Comparison of ENCODE assay signal across 31 cellular contexts in the genomic region with DNA sequence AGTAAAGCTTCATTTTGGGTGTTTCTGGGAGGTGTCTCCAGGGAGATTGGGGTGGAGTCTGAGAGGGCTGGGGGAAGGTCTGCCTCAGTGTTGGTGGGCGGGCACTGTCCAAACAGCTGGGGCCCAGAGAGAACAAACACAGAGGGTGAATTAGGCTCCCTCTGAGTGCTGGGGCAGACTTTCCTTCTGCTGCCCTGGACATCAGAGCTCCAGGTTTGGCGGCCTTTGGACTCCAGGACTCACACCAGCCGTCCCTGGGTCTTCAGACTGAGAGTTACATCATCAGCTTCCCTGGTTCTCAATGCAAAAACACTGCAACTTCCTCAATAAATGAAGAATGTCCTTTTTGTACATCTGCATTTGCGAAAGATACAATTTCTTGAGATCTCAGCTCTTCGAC.
"Had no signal": no experiment of that assay in that cellular context is flagged by ENCODE, and none has a peak within 500 bp of the region (broad histone marks: within the 10 kb centered on the region; RNA-seq: fewer than 3 reads in every experiment).

No MANE protein-coding gene starts in this region.

- H3K4me1 ChIP-seq: ascending aorta had no signal

- DNase-seq: activated CD4-positive, alpha-beta T cell treated with anti-CD3 and anti-CD28 coated beads, Interleukin-2, amount 10 ng/mL, durations not matched to agents 24 days and 14 days; activated CD4-positive, alpha-beta T cell treated with anti-CD3 and anti-CD28 coated beads, Interleukin-2, amount 50 U/mL, for 48 hours; activated CD8-positive, alpha-beta T cell treated with anti-CD3 and anti-CD28 coated beads, Interleukin-2, amount 10 ng/mL, durations not matched to agents 7 days and 5 days; activated gamma-delta T cell; activated naive CD4-positive, alpha-beta T cell treated with Interleukin-2 at 50 U/mL for 16 hours; activated naive CD8-positive, alpha-beta T cell treated with anti-CD3 and anti-CD28 coated beads, Interleukin-2, amount 10 ng/mL, durations not matched to agents 7 days and 5 days; activated T-cell treated with anti-CD3 and anti-CD28 coated beads, Interleukin-2, amount 50 U/mL, for 24 hours; amygdala; NCI-H1092 treated with DMSO at 0.1 percent for 48 hours; NCI-H1694; NCI-H1930; NCI-H2081 treated with DMSO at 0.1 percent for 48 hours; NCI-H345; NCI-H524 treated with DMSO at 0.1 percent for 48 hours; NCI-H748 treated with DMSO at 0.1 percent for 48 hours; NK-92 treated with Interleukin-12 subunit alpha and Interleukin-12 subunit beta, amount 100 ng/mL, for 24 hours; PC-3; SIG-M5; SW 1271; T-helper 1 cell; T-helper 2 cell; T-helper 9 cell; WERI-Rb-1 had no signal

- H3K36me3 Mint-ChIP-seq: activated naive CD4-positive, alpha-beta T cell treated with anti-CD3 and anti-CD28 coated beads, Interleukin-2, amount 50 U/mL, for 24 hours; activated naive CD8-positive, alpha-beta T cell treated with anti-CD3 and anti-CD28 coated beads, Interleukin-2, amount 10 ng/mL, durations not matched to agents 7 days and 5 days had no signal

- H3K4me1 Mint-ChIP-seq: activated CD4-positive, alpha-beta T cell treated with anti-CD3 and anti-CD28 coated beads, Interleukin-2, amount 10 ng/mL, durations not matched to agents 24 days and 14 days; activated naive CD4-positive, alpha-beta T cell treated with anti-CD3 and anti-CD28 coated beads, Interleukin-2, amount 50 U/mL, for 24 hours; activated naive CD8-positive, alpha-beta T cell treated with anti-CD3 and anti-CD28 coated beads, Interleukin-2, amount 10 ng/mL, durations not matched to agents 7 days and 5 days had no signal

- H3K27me3 ChIP-seq: ascending aorta, cardiac muscle cell had no signal

- H3K9me3 ChIP-seq: ascending aorta had no signal

- H3K4me3 ChIP-seq: ascending aorta, cardiac muscle cell had no signal

- ATAC-seq: activated CD8-positive, alpha-beta T cell treated with anti-CD3 and anti-CD28 coated beads, Interleukin-2, amount 10 ng/mL, durations not matched to agents 7 days and 5 days; PC-3; Right ventricle myocardium inferior; SK-N-SH treated with all-trans-retinoic acid at 6 μM for 48 hours had no signal

- H3K36me3 ChIP-seq: ascending aorta, cardiac muscle cell, WERI-Rb-1 had no signal

- H3K27ac Mint-ChIP-seq: activated CD4-positive, alpha-beta T cell treated with anti-CD3 and anti-CD28 coated beads, Interleukin-2, amount 10 ng/mL, durations not matched to agents 24 days and 14 days; activated CD8-positive, alpha-beta T cell treated with anti-CD3 and anti-CD28 coated beads, Interleukin-2, amount 10 ng/mL, durations not matched to agents 7 days and 5 days; activated naive CD4-positive, alpha-beta T cell treated with anti-CD3 and anti-CD28 coated beads, Interleukin-2, amount 50 U/mL, for 24 hours; activated naive CD8-positive, alpha-beta T cell treated with anti-CD3 and anti-CD28 coated beads, Interleukin-2, amount 10 ng/mL, durations not matched to agents 7 days and 5 days; activated T-cell treated with anti-CD3 and anti-CD28 coated beads, Interleukin-2, amount 50 U/mL, for 24 hours; activated T-helper 2 cell treated with anti-CD3 and anti-CD28 coated beads, Interferon-gamma antibody, Interleukin-2, Interleukin-4, amounts not matched to agents 10 μg/mL and 5 μg/mL and 100 μg/mL, durations not matched to agents 14 hours and 24 hours and 36 hours had no signal

- H3K4me3 Mint-ChIP-seq: activated CD4-positive, alpha-beta T cell treated with anti-CD3 and anti-CD28 coated beads, Interleukin-2, amount 10 ng/mL, durations not matched to agents 24 days and 14 days; activated CD8-positive, alpha-beta T cell treated with anti-CD3 and anti-CD28 coated beads, Interleukin-2, amount 10 ng/mL, durations not matched to agents 7 days and 5 days; activated naive CD4-positive, alpha-beta T cell treated with anti-CD3 and anti-CD28 coated beads, Interleukin-2, amount 50 U/mL, for 24 hours; activated naive CD8-positive, alpha-beta T cell treated with anti-CD3 and anti-CD28 coated beads, Interleukin-2, amount 10 ng/mL, durations not matched to agents 7 days and 5 days; activated T-cell treated with anti-CD3 and anti-CD28 coated beads, Interleukin-2, amount 50 U/mL, for 24 hours had no signal

- H3K27ac ChIP-seq: ascending aorta, cardiac muscle cell, KMS-11, RWPE1, WERI-Rb-1 had no signal

- H3K27me3 Mint-ChIP-seq: activated CD4-positive, alpha-beta T cell treated with anti-CD3 and anti-CD28 coated beads, Interleukin-2, amount 10 ng/mL, durations not matched to agents 24 days and 14 days; activated naive CD8-positive, alpha-beta T cell treated with anti-CD3 and anti-CD28 coated beads, Interleukin-2, amount 10 ng/mL, durations not matched to agents 7 days and 5 days had no signal
